ENCODE assay signal across 20 cellular contexts in the genomic region with DNA sequence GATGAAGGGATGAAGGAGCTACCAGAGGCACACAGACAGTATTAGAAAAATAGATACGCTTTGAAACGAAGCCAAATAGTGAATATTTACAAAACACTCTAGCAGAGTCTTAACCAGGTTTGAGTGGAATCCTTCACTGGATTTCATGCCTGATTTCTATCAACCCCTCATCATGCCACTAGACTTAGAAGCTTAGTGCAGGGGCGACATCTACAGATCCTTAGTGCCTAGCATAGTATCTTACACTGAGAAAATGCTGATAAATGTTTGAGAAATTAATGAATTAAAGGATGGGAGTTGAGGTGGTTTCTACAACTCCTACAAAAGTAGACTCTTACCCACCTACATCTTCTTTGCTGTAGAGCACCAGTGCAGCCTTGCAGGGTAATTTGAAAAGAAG. TPM values are rescaled to one million over a fixed set of nuclear protein-coding genes. Genes with fewer than 3 reads are reported as not detected.
DNase-seq lines count a peak whose midpoint lies in the region; ATAC-seq, FAIRE-seq and TF ChIP-seq lines count a peak whose summit lies in the region.
"Had no signal": no experiment of that assay in that cellular context is flagged by ENCODE, and none has a peak within 500 bp of the region (broad histone marks: within the 10 kb centered on the region; RNA-seq: fewer than 3 reads in every experiment).

No MANE protein-coding gene starts in this region.

- H3K27ac ChIP-seq in GM12878 (ENCODE audit: control insufficient read depth, insufficient read depth) (peak overlapping the region; percentile 78), left ventricle myocardium inferior (replicated peaks) (no peak overlapping the region), smooth muscle cell (ENCODE audit: low read depth) (no peak overlapping the region)
- H3K27ac ChIP-seq: heart left ventricle, upper lobe of left lung had no signal

- TF ChIP-seq RAD21 in GM12878 (IDR thresholded peaks at IDR 0.05; ENCODE audit: insufficient read depth, low read depth, low read length), result peak; percentile 74

- H3K27me3 ChIP-seq in Loucy (ENCODE audit: insufficient read depth, low read length, poor library complexity, severe bottlenecking), result no peaks in the 10 kb centered on the region
- H3K27me3 ChIP-seq in GM12878 (replicated peaks in 1 of 2; ENCODE audit: control insufficient read depth in 2 of 2, insufficient read depth in 2 of 2, low read length in 1 of 2), result no peaks in the 10 kb centered on the region
- no peaks in the 10 kb centered on the region for H3K27me3 ChIP-seq in left ventricle myocardium inferior (ENCODE audit: low read depth)
- peaks cover 15% of the 10 kb centered on the region for H3K27me3 ChIP-seq in smooth muscle cell (ENCODE audit: low read depth)
- H3K27me3 ChIP-seq: heart left ventricle, upper lobe of left lung had no signal

- ATAC-seq in GM19035 (IDR thresholded peaks at IDR 0.05; ENCODE audit: unreplicated experiment) (peak; percentile 28), GM12878 (peak; percentile 45)
- ATAC-seq: heart left ventricle, left lobe of liver had no signal

- SMC1A ChIA-PET in GM12878 (lab: Charles Lee; ENCODE audit: uncharacterized antibody, unreplicated experiment), result interaction anchor here (0.6 to 3.0 kb wide), 4 partner anchors 18 to 295 kb away, joined by 3 to 12 read pairs (median 3); partner anchors contain the start of gene TCTN3

- in situ Hi-C loops in GM12878 (cut with MboI), result no loop called here

- intact Hi-C loops in GM12878 (cut with micrococcal nuclease; ENCODE audit: unreplicated experiment), result loop anchor here (10.0 kb wide), 1 partner anchor 294 kb away; the partner anchor contains the start of gene TCTN3
- intact Hi-C loops in left ventricle myocardium inferior (cut with micrococcal nuclease), result no loop called here

- RAD21 ChIA-PET in GM12878 (lab: Charles Lee; ENCODE audit: unreplicated experiment), result interaction anchor here (0.7 to 1.6 kb wide), 3 partner anchors 28 to 295 kb away, joined by 3 to 6 read pairs (median 6); partner anchors contain the start of genes CC2D2B and TCTN3

- no peak for FAIRE-seq in GM12878 (lab: Jason Lieb, UNC)

- no peaks in the 10 kb centered on the region for H3K9me2 ChIP-seq in Loucy (replicated peaks; ENCODE audit: low read depth, low read length)

- POLR2A ChIA-PET in GM12878 (lab: Charles Lee), result no interaction called here

- 78% methylated on average over 3 of the region's 3 CpGs for WGBS in GM12878 (ENCODE audit: insufficient coverage, insufficient replicate concordance, low lambda C conversion rate, missing lambda C conversion rate)
- WGBS in smooth muscle cell (ENCODE audit: low lambda C conversion rate), result 86% methylated on average over 3 of the region's 3 CpGs

- H3K9ac ChIP-seq in Loucy (ENCODE audit: low read depth, low read length, poor library complexity, severe bottlenecking) (no peak overlapping the region), GM12878 (ENCODE audit: control insufficient read depth, insufficient read depth, low read length) (0 out of 2 replicates have a peak overlapping the region, but pooled peaks have one; percentile 3), smooth muscle cell (ENCODE audit: low read depth) (no peak overlapping the region)

- H3K4me1 ChIP-seq in Loucy (ENCODE audit: insufficient read depth, low read length, poor library complexity, severe bottlenecking), result no peaks in the 10 kb centered on the region
- H3K4me1 ChIP-seq in GM12878 (ENCODE audit: control insufficient read depth, insufficient read depth, low read length), result peaks cover 15% of the 10 kb centered on the region
- no peaks in the 10 kb centered on the region for H3K4me1 ChIP-seq in left ventricle myocardium inferior
- H3K4me1 ChIP-seq in smooth muscle cell (ENCODE audit: low read depth), result no peaks in the 10 kb centered on the region
- H3K4me1 ChIP-seq: heart left ventricle, upper lobe of left lung had no signal

- no peak overlapping the region for H3K4me2 ChIP-seq in Loucy (ENCODE audit: low read depth, low read length, poor library complexity, severe bottlenecking)
- peak overlapping the region; percentile 80 for H3K4me2 ChIP-seq in GM12878 (ENCODE audit: control insufficient read depth, insufficient read depth)
- no peak overlapping the region for H3K4me2 ChIP-seq in smooth muscle cell

- H3K4me3 ChIP-seq in Loucy (ENCODE audit: low read length, poor library complexity, severe bottlenecking) (no peak overlapping the region), GM12878 (peak overlapping the region; percentile 46; the same call in 1 of the 2 replicates), left ventricle myocardium inferior (no peak overlapping the region), smooth muscle cell (no peak overlapping the region)
- H3K4me3 ChIP-seq: heart left ventricle, upper lobe of left lung had no signal

- H4K20me1 ChIP-seq in Loucy (ENCODE audit: insufficient read depth, low read length, poor library complexity, severe bottlenecking), result no peaks in the 10 kb centered on the region
- H4K20me1 ChIP-seq in GM12878 (ENCODE audit: control insufficient read depth, insufficient read depth), result no peaks in the 10 kb centered on the region
- H4K20me1 ChIP-seq in smooth muscle cell (ENCODE audit: low read depth), result no peaks in the 10 kb centered on the region

- TF ChIP-seq POLR2A in GM12878 (IDR thresholded peaks at IDR 0.05; ENCODE audit: low read depth, low read length), result no peak

- TF ChIP-seq EP300 in GM12878 (IDR thresholded peaks at IDR 0.05; ENCODE audit: borderline replicate concordance in 1 of 2, control insufficient read depth in 1 of 2, low read depth in 2 of 2, low read length in 2 of 2), result no peak

- H3K9me3 ChIP-seq in Loucy (ENCODE audit: insufficient read depth, low read depth, low read length) (no peaks in the 10 kb centered on the region), GM12878 (replicated peaks; ENCODE audit: control insufficient read depth, insufficient read depth, low read length) (no peaks in the 10 kb centered on the region), left ventricle myocardium inferior (replicated peaks) (no peaks in the 10 kb centered on the region), smooth muscle cell (replicated peaks; ENCODE audit: low read depth) (no peaks in the 10 kb centered on the region)
- H3K9me3 ChIP-seq: heart left ventricle, upper lobe of left lung had no signal

- BruUV-seq in GM12878 (replicated peaks; lab: Mats Ljungman, UMichigan), result no TSS peak

- H3F3A ChIP-seq in Loucy (ENCODE audit: low read depth) (no peaks in the 10 kb centered on the region), smooth muscle cell (ENCODE audit: low read depth) (no peaks in the 10 kb centered on the region)

- TF ChIP-seq CTCF in Loucy (conservative IDR thresholded peaks at IDR 0.05; ENCODE audit: low read length) (peak; percentile 42), GM12878 (IDR thresholded peaks at IDR 0.05 in 2 of 3, conservative IDR thresholded peaks at IDR 0.05 in 1 of 3; ENCODE audit: control insufficient read depth in 2 of 3, extremely low read depth in 1 of 3, insufficient read depth in 1 of 3, low read depth in 3 of 3, low read length in 3 of 3) (peak in 2 of 3 experiments; percentile 12 to 45; a peak in 2 of 6 replicates), left ventricle myocardium inferior (IDR thresholded peaks at IDR 0.05; ENCODE audit: borderline replicate concordance) (no peak), smooth muscle cell (IDR thresholded peaks at IDR 0.05; ENCODE audit: borderline replicate concordance, insufficient read depth, poor library complexity, severe bottlenecking) (no peak)

- CTCF ChIA-PET in GM12878 (lab: Yijun Ruan, JAX), result interaction anchor here (0.8 to 1.1 kb wide), 3 partner anchors 28 to 543 kb away, joined by 4 to 5 read pairs (median 4); partner anchors contain the start of gene TCTN3

- H2AFZ ChIP-seq in Loucy (ENCODE audit: low read length), result no peak overlapping the region
- no peak overlapping the region; the same call in 1 of the 2 replicates for H2AFZ ChIP-seq in GM12878 (ENCODE audit: control insufficient read depth, low read depth, low read length)
- H2AFZ ChIP-seq in smooth muscle cell (ENCODE audit: low read depth), result no peak overlapping the region

- H3K36me3 ChIP-seq in Loucy (ENCODE audit: insufficient read depth, low read length), result no peaks in the 10 kb centered on the region
- H3K36me3 ChIP-seq in GM12878 (ENCODE audit: control insufficient read depth in 2 of 2, insufficient read depth in 2 of 2, low read length in 1 of 2), result no peaks in the 10 kb centered on the region
- H3K36me3 ChIP-seq in left ventricle myocardium inferior, result no peaks in the 10 kb centered on the region
- no peaks in the 10 kb centered on the region for H3K36me3 ChIP-seq in smooth muscle cell (ENCODE audit: low read depth)
- H3K36me3 ChIP-seq: heart left ventricle, upper lobe of left lung had no signal

- peak; percentile 26 for DNase-seq in DMS79 treated with DMSO at 0.1 percent for 48 hours (lab: John Stamatoyannopoulos, UW)
- no peak for DNase-seq in GM12878 (ENCODE audit: low read depth, low spot score)
- DNase-seq in GM19240 (ENCODE audit: insufficient read length, low spot score), result no peak
- no peak for DNase-seq in left ventricle myocardium inferior
- no peak for DNase-seq in smooth muscle cell (lab: John Stamatoyannopoulos, UW; ENCODE audit: unreplicated experiment)
- DNase-seq in HPDE6-E6E7 (ENCODE audit: extremely low spot score), result no peak
- DNase-seq: activated CD4-positive, CD25-positive, alpha-beta regulatory T cell treated with anti-CD3 and anti-CD28 coated beads, Interleukin-2, amount 50 U/mL, for 72 hours; activated naive CD8-positive, alpha-beta T cell treated with anti-CD3 and anti-CD28 coated beads for 36 hours; GOT3; heart left ventricle; NCI-H1048; NCI-H1930; NCI-H510A; posterior cingulate gyrus; stimulated activated CD4-positive, alpha-beta T cell treated with anti-CD3 and anti-CD28 coated beads, Interleukin-4, amount 100 ng/mL, for 1 hour; T-helper 9 cell; upper lobe of left lung had no signal

- H3K79me2 ChIP-seq in Loucy (ENCODE audit: insufficient read depth, low read length) (no peaks in the 10 kb centered on the region), GM12878 (ENCODE audit: control insufficient read depth, insufficient read depth, low read length) (no peaks in the 10 kb centered on the region), smooth muscle cell (ENCODE audit: low read depth) (no peaks in the 10 kb centered on the region)

RNA-seq across cellular contexts. Expression of gene CCNJ, which starts 54.7 kb away (rescaled TPM):
- total RNA-seq in GM12878 (2013; cell fraction: nucleolus; rRNA removed), result 7.7 and 8.4 TPM in 2 replicates
- total RNA-seq in GM12878 (2014; rRNA removed) (4.6 and 5.8 TPM in 2 replicates), GM12878 (2014; rRNA removed; fragmentation: Illumina TruSeq; extraction: Trizol) (6.4 and 6.6 TPM in 2 replicates), GM12878 (2021) (6.1 and 6.6 TPM in 2 replicates), left ventricle myocardium inferior (2.4 TPM), smooth muscle cell (8.8 and 13.2 TPM in 2 replicates)
- 1.9 TPM for polyA plus RNA-seq in GM12878 (2011; ENCODE audit: low read depth)
- polyA plus RNA-seq in GM12878 (2011; rRNA removed) (7.2 and 7.7 TPM in 2 replicates), GM12878 (2014; fragmentation: Illumina TruSeq; extraction: Trizol) (7.1 and 8.1 TPM in 2 replicates), GM12878 (2014; fragmentation: Nextera tagmentation; extraction: Ambion mirVana) (1 to 10 TPM in 1 of 2 experiments, under 1 TPM in 1; 0.56 to 1.5 TPM), GM12878 (2014; rRNA removed) (5.5 and 6.7 TPM in 2 replicates), GM12878 (2016; fragmentation: Nextera tagmentation; extraction: Ambion mirVana) (1 to 10 TPM; 7.7 to 8.8 TPM), smooth muscle cell (5.2 and 5.4 TPM in 2 replicates)
- polyA plus RNA-seq in GM12878 (2011; cell fraction: cytosol; rRNA removed), result 4.6 and 5.5 TPM in 2 replicates
- polyA plus RNA-seq in GM12878 (2011; cell fraction: nucleus; rRNA removed), result 6.9 and 8.3 TPM in 2 replicates
- 2.5 and 3.2 TPM in 2 replicates for polyA plus RNA-seq in GM12878 (2012)
- polyA minus RNA-seq in GM12878 (2011; rRNA and poly(A)+ RNA removed), result 7.5 and 18.1 TPM in 2 replicates
- polyA minus RNA-seq in GM12878 (2011; cell fraction: cytosol; rRNA and poly(A)+ RNA removed), result 3.2 and 4.4 TPM in 2 replicates
- 4.2 and 7.9 TPM in 2 replicates for polyA minus RNA-seq in GM12878 (2011; cell fraction: nucleus; rRNA and poly(A)+ RNA removed)

Comparison
In these comparisons a context has a peak if more than half of its experiments do, and no peak if none do; other contexts are left out.
1. CTCF ChIP-seq: peak in Loucy (single experiment) and GM12878 (2 of 3); none in left ventricle myocardium inferior (single experiment) and smooth muscle cell (single experiment).